Comparison of ENCODE assay signal across 8 cellular contexts in genomic region chr21:41425954-41426655, GRCh38. TPM values are rescaled to one million over a fixed set of nuclear protein-coding genes. Genes with fewer than 3 reads are reported as not detected.
A peak's percentile ranks its signal among the peaks of the same experiment; 100 is the strongest.
DNase-seq lines count a peak whose midpoint lies in the region; ATAC-seq and TF ChIP-seq lines count a peak whose summit lies in the region.

MX1 (plus strand) TSS chr21:41426239; CDS start chr21:41432071, 5,832 bp downstream.

- peak; percentile 81 for ATAC-seq in GM19351 (IDR thresholded peaks at IDR 0.05; ENCODE audit: unreplicated experiment)
- peak; percentile 71 for ATAC-seq in HG03571 (IDR thresholded peaks at IDR 0.05; ENCODE audit: unreplicated experiment)
- ATAC-seq in left lobe of liver: peak; percentile 95

- H3K4me3 ChIP-seq in BE2C (ENCODE audit: low read depth, low read length): no peak within 1 kb of the TSS

- DNase-seq in Ammon's horn (ENCODE audit: low spot score) (peak; percentile 63), cerebellar cortex (ENCODE audit: low spot score) (peak; percentile 2), left lobe of liver (ENCODE audit: low spot score) (peak; percentile 76), BE2C (no peak)
- peak; percentile 91 for DNase-seq in activated CD4-positive, CD25-positive, alpha-beta regulatory T cell treated with anti-CD3 and anti-CD28 coated beads, Interleukin-2, amount 50 U/mL, for 72 hours
- DNase-seq in stimulated activated CD4-positive, alpha-beta T cell treated with anti-CD3 and anti-CD28 coated beads, Interleukin-1b, Interleukin-23, amount 100 ng/mL, for 48 hours: peak; percentile 87

- H3K4me1 ChIP-seq in BE2C: no peaks in the 10 kb centered on the region

- no peaks in the 10 kb centered on the region for H3K27me3 ChIP-seq in BE2C

- H3K36me3 ChIP-seq in BE2C: no peaks in the 10 kb centered on the region

- H3K9me3 ChIP-seq in BE2C: no peaks in the 10 kb centered on the region

- no peak for TF ChIP-seq CTCF in BE2C (IDR thresholded peaks at IDR 0.05; ENCODE audit: low read depth, low read length)

RNA-seq across cellular contexts. Expression of gene MX1, which starts in this region (rescaled TPM):
- total RNA-seq in left lobe of liver: 8.5 TPM
- 0.76 TPM for polyA plus RNA-seq in BE2C (2012; ENCODE audit: insufficient read depth, insufficient read length, low read depth)
